Comparison of ENCODE assay signal across 18 cellular contexts in the genomic region with DNA sequence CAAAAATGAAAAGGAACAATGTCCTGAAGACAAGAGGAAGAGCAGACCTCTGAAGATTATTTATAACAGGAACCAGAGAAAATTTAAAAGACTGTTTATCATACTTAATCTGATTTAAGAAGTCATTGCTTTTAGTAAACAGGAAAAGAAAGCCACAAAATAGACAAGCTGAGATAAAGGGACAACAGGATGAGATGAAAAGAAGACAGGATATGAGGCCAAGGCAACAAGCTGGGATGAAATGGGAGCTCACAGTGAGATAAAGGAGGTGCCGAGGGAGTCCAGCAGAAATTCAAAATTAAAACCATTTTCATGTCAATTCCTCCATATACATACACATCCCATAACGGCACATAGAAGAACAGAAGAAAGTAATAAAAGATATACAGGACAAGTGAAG.
DNase-seq lines count a peak whose midpoint lies in the region; ATAC-seq and TF ChIP-seq lines count a peak whose summit lies in the region.
"Had no signal": no experiment of that assay in that cellular context is flagged by ENCODE, and none has a peak within 500 bp of the region (broad histone marks: within the 10 kb centered on the region; RNA-seq: fewer than 3 reads in every experiment).

No MANE protein-coding gene starts in this region.

- ATAC-seq in HG02759 (IDR thresholded peaks at IDR 0.05; ENCODE audit: unreplicated experiment) = no peak

- H3K4ac ChIP-seq in H9 (ENCODE audit: low read depth, low read length) = no peak overlapping the region

- no peak overlapping the region for H3K9ac ChIP-seq in H9 (ENCODE audit: extremely low read depth, insufficient read length, low read length)

- H2BK15ac ChIP-seq in H9 (ENCODE audit: low read depth, low read length) = no peak overlapping the region

- DNase-seq in H9 = no peak
- DNase-seq in amniotic epithelial cell (ENCODE audit: low read depth) = peak; percentile 27
- DNase-seq in mesothelial cell of epicardium (ENCODE audit: low spot score in 2 of 2, unreplicated experiment in 2 of 2) = no peak
- no peak for DNase-seq in endothelial cell (ENCODE audit: low spot score)
- DNase-seq in immature natural killer cell = no peak
- DNase-seq: ACHN; BE2C; C1 segment of cervical spinal cord; CD4-positive, CD25-positive, alpha-beta regulatory T cell; CD8-positive, alpha-beta memory T cell; COR-L47; DMS 273 treated with DMSO at 0.1 percent for 48 hours; DMS53; DND-41; EL had no signal

- no peak overlapping the region for H4K5ac ChIP-seq in H9 (ENCODE audit: insufficient read length, low read depth, low read length)

- H2BK5ac ChIP-seq in H9 (ENCODE audit: insufficient read length, low read length) = no peak overlapping the region

- H2AFZ ChIP-seq in H9 (ENCODE audit: low read length) = no peak overlapping the region

- H3K4me3 Mint-ChIP-seq in H9 = no peak overlapping the region
- no peak overlapping the region for H3K4me3 Mint-ChIP-seq in mesothelial cell of epicardium
- H3K4me3 Mint-ChIP-seq in endothelial cell (ENCODE audit: unreplicated experiment) = no peak overlapping the region
- no peak overlapping the region for H3K4me3 Mint-ChIP-seq in immature natural killer cell
- H3K4me3 Mint-ChIP-seq: CD4-positive, CD25-positive, alpha-beta regulatory T cell; CD8-positive, alpha-beta memory T cell had no signal

- H3K79me2 ChIP-seq in H9 (ENCODE audit: insufficient read depth, low read length) = no peaks in the 10 kb centered on the region

- H3K23me2 ChIP-seq in H9 (ENCODE audit: insufficient read length, low read depth, low read length, poor library complexity, severe bottlenecking) = no peaks in the 10 kb centered on the region

- H3K14ac ChIP-seq in H9 (ENCODE audit: insufficient read depth, low read length) = no peak overlapping the region

- H4K20me1 ChIP-seq in H9 (ENCODE audit: control insufficient read depth, insufficient read depth, insufficient read length) = no peaks in the 10 kb centered on the region

- no peak overlapping the region for H3K23ac ChIP-seq in H9 (ENCODE audit: insufficient read length, low read depth, low read length)

- H3K56ac ChIP-seq in H9 (ENCODE audit: insufficient read length, low read depth, low read length) = no peak overlapping the region

- no peak overlapping the region for H3K18ac ChIP-seq in H9 (ENCODE audit: insufficient read length, low read depth, low read length)

- H3K4me1 Mint-ChIP-seq in H9 = peaks cover 5 to 21% of the 10 kb centered on the region in 2 experiments
- H3K4me1 Mint-ChIP-seq in mesothelial cell of epicardium = peaks cover 25% of the 10 kb centered on the region
- H3K4me1 Mint-ChIP-seq in endothelial cell (ENCODE audit: unreplicated experiment) = peaks cover 12% of the 10 kb centered on the region
- H3K4me1 Mint-ChIP-seq in immature natural killer cell = no peaks in the 10 kb centered on the region
- H3K4me1 Mint-ChIP-seq: CD8-positive, alpha-beta memory T cell had no signal

- H3K36me3 Mint-ChIP-seq in H9 (ENCODE audit: insufficient read depth in 1 of 3, low read depth in 3 of 3) = peaks cover 0 to 2% (median 2%) of the 10 kb centered on the region in 3 experiments; a peak in 2 of 7 replicates
- no peaks in the 10 kb centered on the region for H3K36me3 Mint-ChIP-seq in mesothelial cell of epicardium
- no peaks in the 10 kb centered on the region for H3K36me3 Mint-ChIP-seq in endothelial cell (ENCODE audit: low read depth, unreplicated experiment)
- H3K36me3 Mint-ChIP-seq in immature natural killer cell = no peaks in the 10 kb centered on the region
- H3K36me3 Mint-ChIP-seq: CD4-positive, CD25-positive, alpha-beta regulatory T cell; CD8-positive, alpha-beta memory T cell had no signal

- no peak overlapping the region for H2AK5ac ChIP-seq in H9 (ENCODE audit: insufficient read length, low read length)

- no peak overlapping the region for H3K27ac ChIP-seq in H9 (ENCODE audit: insufficient read length, low read depth, low read length)
- H3K27ac ChIP-seq: HL-60 had no signal

- no peaks in the 10 kb centered on the region for H3K9me3 ChIP-seq in H9 (ENCODE audit: control insufficient read depth, low read depth, low read length)
- H3K9me3 ChIP-seq: BE2C, HAP-1 had no signal

- H3K4me1 ChIP-seq in H9 (ENCODE audit: insufficient read depth, low read length) = peaks cover 4% of the 10 kb centered on the region; the same call in 1 of the 2 replicates
- H3K4me1 ChIP-seq: HAP-1 had no signal

- no peaks in the 10 kb centered on the region for H3K27me3 ChIP-seq in H9 (ENCODE audit: insufficient read depth, low read length)
- H3K27me3 ChIP-seq: BE2C had no signal

- H3K27me3 Mint-ChIP-seq in H9 (ENCODE audit: low read depth) (no peaks in the 10 kb centered on the region), mesothelial cell of epicardium (ENCODE audit: low read depth) (no peaks in the 10 kb centered on the region), endothelial cell (ENCODE audit: unreplicated experiment) (no peaks in the 10 kb centered on the region), immature natural killer cell (ENCODE audit: low read depth in 3 of 3) (peaks cover 0 to 3% (median 0%) of the 10 kb centered on the region in 3 donors)
- H3K27me3 Mint-ChIP-seq: CD4-positive, CD25-positive, alpha-beta regulatory T cell had no signal

- TF ChIP-seq CTCF in H9 (conservative IDR thresholded peaks at IDR 0.05) = no peak
- no peak for TF ChIP-seq CTCF in mesothelial cell of epicardium (IDR thresholded peaks at IDR 0.05; ENCODE audit: unreplicated experiment)
- TF ChIP-seq CTCF in endothelial cell (IDR thresholded peaks at IDR 0.05; ENCODE audit: unreplicated experiment) = no peak

- no peak overlapping the region for H4K91ac ChIP-seq in H9 (ENCODE audit: insufficient read length, low read depth, low read length)

- H2BK12ac ChIP-seq in H9 (ENCODE audit: insufficient read length, low read depth, low read length) = no peak overlapping the region

- H3K9me3 Mint-ChIP-seq in H9 = peaks cover 0 to 2% of the 10 kb centered on the region in 2 experiments; a peak in 3 of 5 replicates
- peaks cover 5% of the 10 kb centered on the region for H3K9me3 Mint-ChIP-seq in mesothelial cell of epicardium
- no peaks in the 10 kb centered on the region for H3K9me3 Mint-ChIP-seq in endothelial cell (ENCODE audit: unreplicated experiment)
- H3K9me3 Mint-ChIP-seq in immature natural killer cell = peaks cover 0 to 23% (median 8%) of the 10 kb centered on the region in 6 donors

- no peaks in the 10 kb centered on the region for H3K79me1 ChIP-seq in H9 (ENCODE audit: insufficient read depth, low read depth, low read length, poor library complexity, severe bottlenecking)

- H4K8ac ChIP-seq in H9 (replicated peaks; ENCODE audit: insufficient read length, low read depth, low read length) = no peak overlapping the region

- H3K4me2 ChIP-seq in H9 (ENCODE audit: insufficient read depth, insufficient read length, low read length) = no peak overlapping the region

- no peak overlapping the region for H2BK20ac ChIP-seq in H9 (ENCODE audit: low read depth, low read length, poor library complexity, severe bottlenecking)

- H3T11ph ChIP-seq in H9 (ENCODE audit: low read length) = no peak overlapping the region

- H2BK120ac ChIP-seq in H9 (ENCODE audit: low read depth, low read length, poor library complexity, severe bottlenecking) = no peak overlapping the region

- H3K27ac Mint-ChIP-seq in H9 (peak overlapping the region in 2 of 3 experiments; percentile 21 to 32; a peak in 3 of 7 replicates), mesothelial cell of epicardium (peak overlapping the region; percentile 49), endothelial cell (ENCODE audit: unreplicated experiment) (no peak overlapping the region), immature natural killer cell (no peak overlapping the region)
- H3K27ac Mint-ChIP-seq: CD4-positive, CD25-positive, alpha-beta regulatory T cell; CD8-positive, alpha-beta memory T cell had no signal

- WGBS in H9 (ENCODE audit: extremely low coverage, insufficient read length, low lambda C conversion rate) = no CpG with 5 or more reads among the region's 2 CpGs

Comparison
In these comparisons a context has a peak if more than half of its experiments do, and no peak if none do; other contexts are left out.
1. H3K27ac Mint-ChIP-seq: peak in H9 (2 of 3) and mesothelial cell of epicardium (single experiment); none in endothelial cell (single experiment) and immature natural killer cell (0 of 6).